In the genomic region with DNA sequence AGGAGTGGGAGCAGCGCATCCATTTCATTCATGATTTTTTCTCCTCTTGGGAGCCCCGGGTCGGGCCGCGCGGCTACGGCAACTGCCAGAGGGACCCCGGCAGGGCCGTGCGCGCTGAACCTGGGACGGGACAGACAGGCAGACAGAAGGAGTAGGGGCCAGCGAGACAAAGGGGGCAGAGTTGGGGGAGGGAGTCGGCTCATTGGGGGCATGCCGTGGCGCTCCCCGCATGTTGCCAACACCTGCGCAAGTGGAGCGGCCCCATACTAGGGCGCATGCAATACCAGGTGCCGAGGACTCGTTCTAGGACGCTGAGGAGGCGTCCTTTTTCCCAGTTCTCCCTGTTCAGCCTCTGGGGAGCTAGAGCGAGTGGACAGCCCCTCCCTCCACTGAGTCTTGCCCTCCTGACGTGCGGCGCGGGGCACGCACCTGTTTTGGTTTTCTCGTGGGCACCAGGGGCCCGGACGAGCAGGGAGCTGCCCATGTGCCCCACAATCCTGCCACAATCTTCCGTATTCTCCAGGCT, we compare ENCODE assay signal across 11 cellular contexts. TPM values are rescaled to one million over a fixed set of nuclear protein-coding genes. Genes with fewer than 3 reads are reported as not detected.
DNase-seq lines count a peak whose midpoint lies in the region; ATAC-seq and TF ChIP-seq lines count a peak whose summit lies in the region.
"Had no signal": no experiment of that assay in that cellular context is flagged by ENCODE, and none has a peak within 500 bp of the region (broad histone marks: within the 10 kb centered on the region; RNA-seq: fewer than 3 reads in every experiment).

No MANE protein-coding gene starts in this region.

- H3K9me3 ChIP-seq in NT2/D1 (ENCODE audit: insufficient read depth, low read length) (no peaks in the 10 kb centered on the region), SJCRH30 (replicated peaks) (no peaks in the 10 kb centered on the region)

- no peaks in the 10 kb centered on the region for H3K36me3 Mint-ChIP-seq in progenitor cell of endocrine pancreas (ENCODE audit: insufficient read depth)

- no peaks in the 10 kb centered on the region for H3K36me3 ChIP-seq in NT2/D1 (ENCODE audit: insufficient read depth, insufficient read length, low read length)
- no peaks in the 10 kb centered on the region for H3K36me3 ChIP-seq in SJCRH30

- H3K4me1 ChIP-seq in NT2/D1 (ENCODE audit: insufficient read depth, insufficient read length) (no peaks in the 10 kb centered on the region), foreskin keratinocyte (no peaks in the 10 kb centered on the region), SJCRH30 (no peaks in the 10 kb centered on the region)

- H3K9me3 Mint-ChIP-seq in progenitor cell of endocrine pancreas (ENCODE audit: low read depth), result no peaks in the 10 kb centered on the region

- peaks cover 9% of the 10 kb centered on the region for H3K4me1 Mint-ChIP-seq in progenitor cell of endocrine pancreas (ENCODE audit: low read depth)

- H3K27ac Mint-ChIP-seq in progenitor cell of endocrine pancreas, result peak overlapping the region; percentile 86

- ATAC-seq in foreskin keratinocyte (peak; percentile 10), GM18861 (IDR thresholded peaks at IDR 0.05; ENCODE audit: unreplicated experiment) (no peak)

- DNase-seq in Daoy (ENCODE audit: low read depth), result peak; percentile 10
- no peak for DNase-seq in NT2/D1 (ENCODE audit: low read depth, low spot score)
- DNase-seq in foreskin keratinocyte, result peak in 1 of 2 donors; percentile 12
- DNase-seq in progenitor cell of endocrine pancreas (ENCODE audit: low spot score, unreplicated experiment), result no peak
- DNase-seq in SJCRH30, result no peak
- no peak for DNase-seq in SW480 (ENCODE audit: low spot score)
- no peak for DNase-seq in NCI-H2171 treated with DMSO at 0.1 percent for 48 hours (lab: John Stamatoyannopoulos, UW)
- DNase-seq: effector CD4-positive, alpha-beta T cell; NK-92 treated with Interleukin-12 subunit alpha and Interleukin-12 subunit beta, amount 100 ng/mL, for 24 hours; T1000 had no signal

- peak overlapping the region; percentile 90 for H3K4me3 ChIP-seq in NT2/D1 (ENCODE audit: insufficient read length, low read depth)
- no peak overlapping the region for H3K4me3 ChIP-seq in SJCRH30

- H3K27me3 ChIP-seq in NT2/D1 (ENCODE audit: insufficient read depth, insufficient read length) (peaks cover 46% of the 10 kb centered on the region), foreskin keratinocyte (peaks cover 93% of the 10 kb centered on the region), SJCRH30 (no peaks in the 10 kb centered on the region; the same call in 1 of the 2 replicates)

- H3K9ac ChIP-seq in NT2/D1 (ENCODE audit: insufficient read length, low read depth), result peak overlapping the region; percentile 77

- H3K27ac ChIP-seq in foreskin keratinocyte (no peak overlapping the region), SJCRH30 (no peak overlapping the region)

- TF ChIP-seq CTCF in foreskin keratinocyte (conservative IDR thresholded peaks at IDR 0.05) (no peak), progenitor cell of endocrine pancreas (IDR thresholded peaks at IDR 0.05; ENCODE audit: unreplicated experiment) (no peak)

- H3K4me3 Mint-ChIP-seq in progenitor cell of endocrine pancreas (ENCODE audit: low read depth), result peak overlapping the region; percentile 84

- peaks cover 54% of the 10 kb centered on the region for H3K27me3 Mint-ChIP-seq in progenitor cell of endocrine pancreas

RNA-seq across cellular contexts. Expression of a gene that starts 0.5 kb away (rescaled TPM):
- total RNA-seq in Daoy (2014; rRNA removed; shearing (Covaris generic)), result 0.29 TPM in 1 of 2 replicates, not detected in the other
- not detected in 2 replicates for total RNA-seq in foreskin keratinocyte
- polyA plus RNA-seq in foreskin keratinocyte, result not detected in 2 replicates
- 11.3 and 12.6 TPM in 2 replicates for total RNA-seq in progenitor cell of endocrine pancreas
- total RNA-seq in SJCRH30 (2014; rRNA removed; shearing (Covaris generic)), result not detected in 2 replicates
